Comparison of ENCODE assay signal across 8 cellular contexts in genomic region chr20:43949741-43950618, GRCh38. TPM values are rescaled to one million over a fixed set of nuclear protein-coding genes. Genes with fewer than 3 reads are reported as not detected.
A peak's percentile ranks its signal among the peaks of the same experiment; 100 is the strongest.
DNase-seq lines count a peak whose midpoint lies in the region; ATAC-seq lines count a peak whose summit lies in the region.

No MANE protein-coding gene starts in this region.

- H3K27ac Mint-ChIP-seq in stimulated activated effector memory CD8-positive, alpha-beta T cell treated with anti-CD3 and anti-CD28 coated beads, Interleukin-12 subunit alpha, Interleukin-12 subunit beta, amount 100 ng/mL, for 72 hours = peak overlapping the region; percentile 48

- H3K4me3 Mint-ChIP-seq in stimulated activated effector memory CD8-positive, alpha-beta T cell treated with anti-CD3 and anti-CD28 coated beads, Interleukin-12 subunit alpha, Interleukin-12 subunit beta, amount 100 ng/mL, for 72 hours = peak overlapping the region; percentile 25

- peaks cover 73% of the 10 kb centered on the region for H3K4me1 Mint-ChIP-seq in stimulated activated effector memory CD8-positive, alpha-beta T cell treated with anti-CD3 and anti-CD28 coated beads, Interleukin-12 subunit alpha, Interleukin-12 subunit beta, amount 100 ng/mL, for 72 hours

- no peaks in the 10 kb centered on the region for H3K9me3 Mint-ChIP-seq in stimulated activated effector memory CD8-positive, alpha-beta T cell treated with anti-CD3 and anti-CD28 coated beads, Interleukin-12 subunit alpha, Interleukin-12 subunit beta, amount 100 ng/mL, for 72 hours

- DNase-seq in KBM-7 = peak; percentile 86
- peak; percentile 39 to 44 for DNase-seq in activated CD4-positive, alpha-beta T cell treated with anti-CD3 and anti-CD28 coated beads, Interleukin-2, amount 50 U/mL, for 4 hours
- peak; percentile 37 for DNase-seq in left cardiac atrium
- DNase-seq in stimulated activated effector memory CD8-positive, alpha-beta T cell treated with anti-CD3 and anti-CD28 coated beads, Interleukin-12 subunit alpha, Interleukin-12 subunit beta, amount 100 ng/mL, for 72 hours (ENCODE audit: low spot score in 2 of 2) = peak; percentile 57 to 86
- DNase-seq in RKO (ENCODE audit: low spot score) = no peak
- no peak for DNase-seq in kidney glomerular epithelial cell (lab: John Stamatoyannopoulos, UW)

- peak; percentile 68 for ATAC-seq in GM19452 (IDR thresholded peaks at IDR 0.05; ENCODE audit: unreplicated experiment)
- peak; percentile 52 to 79 for ATAC-seq in left cardiac atrium
- ATAC-seq in stimulated activated effector memory CD8-positive, alpha-beta T cell treated with anti-CD3 and anti-CD28 coated beads, Interleukin-12 subunit alpha, Interleukin-12 subunit beta, amount 100 ng/mL, for 72 hours = peak; percentile 93
- ATAC-seq in HG03457 (IDR thresholded peaks at IDR 0.05; ENCODE audit: unreplicated experiment) = no peak

- intact Hi-C loops in left cardiac atrium (cut with DNase I) = no loop called here

- H3K36me3 Mint-ChIP-seq in stimulated activated effector memory CD8-positive, alpha-beta T cell treated with anti-CD3 and anti-CD28 coated beads, Interleukin-12 subunit alpha, Interleukin-12 subunit beta, amount 100 ng/mL, for 72 hours = peaks cover 10% of the 10 kb centered on the region

- in situ Hi-C loops in KBM-7 (cut with MboI; ENCODE audit: low pct_unique_long_range_greater_than_20kb, low sequenced_read_pairs) = no loop called here

RNA-seq across cellular contexts. Expression of gene TOX2, which starts 35.3 kb away (rescaled TPM):
- total RNA-seq in left cardiac atrium = 1 to 10 TPM in 1 of 2 donors, under 1 TPM in 1; 0.73 to 1.6 TPM

Comparison
In these comparisons a context has a peak if more than half of its experiments do, and no peak if none do; other contexts are left out.
1. DNase-seq: peak in KBM-7 (single experiment), activated CD4-positive, alpha-beta T cell treated with anti-CD3 and anti-CD28 coated beads, Interleukin-2, amount 50 U/mL, for 4 hours (2 of 2), left cardiac atrium (single experiment) and stimulated activated effector memory CD8-positive, alpha-beta T cell treated with anti-CD3 and anti-CD28 coated beads, Interleukin-12 subunit alpha, Interleukin-12 subunit beta, amount 100 ng/mL, for 72 hours (2 of 2); none in RKO (single experiment) and kidney glomerular epithelial cell (single experiment).